Comparison of ENCODE assay signal across 1 cellular context in the genomic region with DNA sequence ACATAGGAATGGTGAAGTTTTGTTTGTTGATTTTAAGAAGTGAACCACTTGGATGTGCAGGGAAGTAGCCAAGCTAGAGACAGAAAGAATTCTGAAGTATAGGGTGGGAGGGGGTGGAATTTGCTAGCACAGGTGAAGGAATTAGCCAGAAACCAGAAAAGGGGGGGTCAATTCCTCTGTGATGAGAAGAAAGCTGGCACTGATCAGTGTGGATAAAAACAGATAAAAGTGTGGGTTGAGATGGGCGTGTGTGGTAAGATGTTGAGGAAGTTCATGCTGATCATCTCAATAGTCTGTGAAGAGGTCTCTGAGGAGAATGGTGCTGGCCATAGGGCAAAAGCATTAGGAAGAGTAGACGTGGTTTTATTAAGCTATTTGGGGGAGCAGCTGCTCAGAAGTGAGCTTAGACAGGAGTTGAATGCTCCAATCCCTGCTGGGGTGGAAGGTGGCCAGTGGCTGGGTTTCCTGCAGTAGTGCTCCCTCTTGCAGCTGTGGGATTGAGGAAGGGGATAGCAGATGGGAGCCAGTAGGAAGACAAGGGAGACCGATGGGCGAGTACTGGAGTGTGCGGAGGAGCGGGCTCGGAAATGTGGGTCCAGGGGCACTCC.
TF ChIP-seq lines count a peak whose summit lies in the region.

No MANE protein-coding gene starts in this region.

TF ChIP-seq in IMR-90, 13 proteins besides CTCF, POLR2A, EP300 and RAD21 (continued from another document):
- TF ChIP-seq NFE2L2 (IDR thresholded peaks at IDR 0.05; ENCODE audit: low read depth, low read length) (no peak), MXI1 (IDR thresholded peaks at IDR 0.05; ENCODE audit: borderline replicate concordance, low read depth, low read length) (no peak), MAZ (IDR thresholded peaks at IDR 0.05; ENCODE audit: borderline replicate concordance, low read depth, low read length) (no peak), FOS (IDR thresholded peaks at IDR 0.05; ENCODE audit: low read depth, low read length) (no peak), RFX5 (IDR thresholded peaks at IDR 0.05; ENCODE audit: low read depth, low read length) (no peak), BHLHE40 (IDR thresholded peaks at IDR 0.05; ENCODE audit: low read depth, low read length) (no peak), CEBPB (IDR thresholded peaks at IDR 0.05; ENCODE audit: low read depth, low read length) (no peak), MAFK (IDR thresholded peaks at IDR 0.05; ENCODE audit: low read depth, low read length) (no peak), SMC3 (IDR thresholded peaks at IDR 0.05; ENCODE audit: low read depth, low read length) (no peak)
- TF ChIP-seq, protein P1, sequence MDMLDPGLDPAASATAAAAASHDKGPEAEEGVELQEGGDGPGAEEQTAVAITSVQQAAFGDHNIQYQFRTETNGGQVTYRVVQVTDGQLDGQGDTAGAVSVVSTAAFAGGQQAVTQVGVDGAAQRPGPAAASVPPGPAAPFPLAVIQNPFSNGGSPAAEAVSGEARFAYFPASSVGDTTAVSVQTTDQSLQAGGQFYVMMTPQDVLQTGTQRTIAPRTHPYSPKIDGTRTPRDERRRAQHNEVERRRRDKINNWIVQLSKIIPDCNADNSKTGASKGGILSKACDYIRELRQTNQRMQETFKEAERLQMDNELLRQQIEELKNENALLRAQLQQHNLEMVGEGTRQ (IDR thresholded peaks at IDR 0.05; ENCODE audit: low read depth, low read length): no peak
- TF ChIP-seq, protein P2, sequence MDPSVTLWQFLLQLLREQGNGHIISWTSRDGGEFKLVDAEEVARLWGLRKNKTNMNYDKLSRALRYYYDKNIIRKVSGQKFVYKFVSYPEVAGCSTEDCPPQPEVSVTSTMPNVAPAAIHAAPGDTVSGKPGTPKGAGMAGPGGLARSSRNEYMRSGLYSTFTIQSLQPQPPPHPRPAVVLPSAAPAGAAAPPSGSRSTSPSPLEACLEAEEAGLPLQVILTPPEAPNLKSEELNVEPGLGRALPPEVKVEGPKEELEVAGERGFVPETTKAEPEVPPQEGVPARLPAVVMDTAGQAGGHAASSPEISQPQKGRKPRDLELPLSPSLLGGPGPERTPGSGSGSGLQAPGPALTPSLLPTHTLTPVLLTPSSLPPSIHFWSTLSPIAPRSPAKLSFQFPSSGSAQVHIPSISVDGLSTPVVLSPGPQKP (IDR thresholded peaks at IDR 0.05; ENCODE audit: borderline replicate concordance, low read depth, low read length): no peak
